Comparison of ENCODE assay signal across 7 cellular contexts in the genomic region with DNA sequence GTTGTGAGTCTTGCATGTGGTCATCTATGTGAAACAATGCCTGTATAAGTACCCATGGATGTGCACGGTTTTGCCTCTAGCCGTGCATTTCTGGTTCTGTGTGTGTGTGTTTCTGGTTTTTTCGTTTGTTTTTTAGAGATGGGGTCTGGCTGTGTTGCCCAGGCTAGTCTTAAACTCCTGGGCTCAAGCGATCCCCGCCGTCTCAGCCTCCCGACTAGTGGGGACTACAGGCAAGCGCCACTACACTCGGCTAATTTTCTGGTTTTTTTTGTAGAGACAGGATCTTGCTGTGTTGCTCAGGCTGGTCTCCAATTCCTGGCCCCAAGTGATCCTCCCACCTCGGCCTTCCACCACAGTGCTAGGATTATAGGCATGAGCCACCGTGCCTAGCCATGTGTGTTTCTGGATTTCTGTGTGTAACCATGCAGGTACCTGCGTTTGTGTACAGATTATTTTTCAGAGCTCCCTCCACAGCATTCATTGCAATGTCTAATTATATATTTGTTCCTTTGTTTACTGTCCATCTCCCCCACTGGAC. TPM values are rescaled to one million over a fixed set of nuclear protein-coding genes. Genes with fewer than 3 reads are reported as not detected.
DNase-seq lines count a peak whose midpoint lies in the region; ATAC-seq lines count a peak whose summit lies in the region.
"Had no signal": no experiment of that assay in that cellular context is flagged by ENCODE, and none has a peak within 500 bp of the region (broad histone marks: within the 10 kb centered on the region; RNA-seq: fewer than 3 reads in every experiment).

No MANE protein-coding gene starts in this region.

- ATAC-seq in activated CD8-positive, alpha-beta T cell treated with anti-CD3 and anti-CD28 coated beads, Interleukin-2, amount 10 ng/mL, durations not matched to agents 7 days and 5 days = no peak
- ATAC-seq in natural killer cell treated with Interleukin-12 subunit alpha and Interleukin-12 subunit beta and Interleukin-15 and Interleukin-18, amount 100 ng/mL, for 72 hours = no peak

- H3K36me3 ChIP-seq in CD8-positive, alpha-beta memory T cell (ENCODE audit: insufficient read depth, low read length) = no peaks in the 10 kb centered on the region
- H3K36me3 ChIP-seq: ovary had no signal

- peaks cover 3 to 18% (median 4%) of the 10 kb centered on the region in 3 donors for H3K36me3 Mint-ChIP-seq in CD8-positive, alpha-beta memory T cell
- peaks cover 2% of the 10 kb centered on the region for H3K36me3 Mint-ChIP-seq in activated CD8-positive, alpha-beta T cell treated with anti-CD3 and anti-CD28 coated beads, Interleukin-2, amount 10 ng/mL, durations not matched to agents 7 days and 5 days (ENCODE audit: low read depth)
- no peaks in the 10 kb centered on the region for H3K36me3 Mint-ChIP-seq in natural killer cell treated with Interleukin-12 subunit alpha and Interleukin-12 subunit beta and Interleukin-15 and Interleukin-18, amount 100 ng/mL, for 72 hours

- peaks cover 0 to 13% of the 10 kb centered on the region in 2 donors for H3K27me3 Mint-ChIP-seq in CD8-positive, alpha-beta memory T cell
- H3K27me3 Mint-ChIP-seq in activated CD8-positive, alpha-beta T cell treated with anti-CD3 and anti-CD28 coated beads, Interleukin-2, amount 10 ng/mL, durations not matched to agents 7 days and 5 days (ENCODE audit: low read depth) = peaks cover 9% of the 10 kb centered on the region
- H3K27me3 Mint-ChIP-seq in natural killer cell treated with Interleukin-12 subunit alpha and Interleukin-12 subunit beta and Interleukin-15 and Interleukin-18, amount 100 ng/mL, for 72 hours = no peaks in the 10 kb centered on the region

- H3K4me3 ChIP-seq in CD8-positive, alpha-beta memory T cell (ENCODE audit: low read length) = peak overlapping the region; percentile 87

- peaks cover 46% of the 10 kb centered on the region for H3K4me1 ChIP-seq in CD8-positive, alpha-beta memory T cell (ENCODE audit: insufficient read depth, low read length)

- no peaks in the 10 kb centered on the region for H3K9me3 ChIP-seq in CD8-positive, alpha-beta memory T cell (ENCODE audit: low read length)
- H3K9me3 ChIP-seq: ovary had no signal

- no peaks in the 10 kb centered on the region for H3K27me3 ChIP-seq in CD8-positive, alpha-beta memory T cell (ENCODE audit: insufficient read depth, low read length, poor library complexity, severe bottlenecking)
- H3K27me3 ChIP-seq: ovary had no signal

- H3K27ac ChIP-seq in CD8-positive, alpha-beta memory T cell (ENCODE audit: low read depth, low read length) = peak overlapping the region; percentile 100

- peak overlapping the region; percentile 82 to 97 (median 91) for H3K4me3 Mint-ChIP-seq in CD8-positive, alpha-beta memory T cell
- H3K4me3 Mint-ChIP-seq in activated CD8-positive, alpha-beta T cell treated with anti-CD3 and anti-CD28 coated beads, Interleukin-2, amount 10 ng/mL, durations not matched to agents 7 days and 5 days = peak overlapping the region; percentile 81
- peak overlapping the region; percentile 94 for H3K4me3 Mint-ChIP-seq in natural killer cell treated with Interleukin-12 subunit alpha and Interleukin-12 subunit beta and Interleukin-15 and Interleukin-18, amount 100 ng/mL, for 72 hours

- peaks cover 0 to 3% (median 0%) of the 10 kb centered on the region in 5 donors for H3K9me3 Mint-ChIP-seq in CD8-positive, alpha-beta memory T cell
- no peaks in the 10 kb centered on the region for H3K9me3 Mint-ChIP-seq in activated CD8-positive, alpha-beta T cell treated with anti-CD3 and anti-CD28 coated beads, Interleukin-2, amount 10 ng/mL, durations not matched to agents 7 days and 5 days (ENCODE audit: insufficient read depth)
- H3K9me3 Mint-ChIP-seq in natural killer cell treated with Interleukin-12 subunit alpha and Interleukin-12 subunit beta and Interleukin-15 and Interleukin-18, amount 100 ng/mL, for 72 hours = no peaks in the 10 kb centered on the region

- H3K27ac Mint-ChIP-seq in CD8-positive, alpha-beta memory T cell = peak overlapping the region; percentile 97 to 100 (median 100)
- peak overlapping the region; percentile 93 for H3K27ac Mint-ChIP-seq in activated CD8-positive, alpha-beta T cell treated with anti-CD3 and anti-CD28 coated beads, Interleukin-2, amount 10 ng/mL, durations not matched to agents 7 days and 5 days
- H3K27ac Mint-ChIP-seq in natural killer cell treated with Interleukin-12 subunit alpha and Interleukin-12 subunit beta and Interleukin-15 and Interleukin-18, amount 100 ng/mL, for 72 hours = peak overlapping the region; percentile 97 to 98

- H3K4me1 Mint-ChIP-seq in CD8-positive, alpha-beta memory T cell = peaks cover 56 to 68% (median 65%) of the 10 kb centered on the region in 3 donors
- peaks cover 57% of the 10 kb centered on the region for H3K4me1 Mint-ChIP-seq in activated CD8-positive, alpha-beta T cell treated with anti-CD3 and anti-CD28 coated beads, Interleukin-2, amount 10 ng/mL, durations not matched to agents 7 days and 5 days (ENCODE audit: low read depth)
- peaks cover 58 to 59% of the 10 kb centered on the region in 2 donors for H3K4me1 Mint-ChIP-seq in natural killer cell treated with Interleukin-12 subunit alpha and Interleukin-12 subunit beta and Interleukin-15 and Interleukin-18, amount 100 ng/mL, for 72 hours (ENCODE audit: low read depth in 2 of 2)

- no peak for DNase-seq in CD8-positive, alpha-beta memory T cell
- DNase-seq in activated CD8-positive, alpha-beta T cell treated with anti-CD3 and anti-CD28 coated beads, Interleukin-2, amount 10 ng/mL, durations not matched to agents 7 days and 5 days = no peak
- no peak for DNase-seq in natural killer cell treated with Interleukin-12 subunit alpha and Interleukin-12 subunit beta and Interleukin-15 and Interleukin-18, amount 100 ng/mL, for 72 hours (ENCODE audit: low spot score)
- DNase-seq in NCI-H2227 treated with DMSO at 0.1 percent for 48 hours (lab: John Stamatoyannopoulos, UW) (no peak), DMS 273 treated with DMSO at 0.1 percent for 48 hours (lab: John Stamatoyannopoulos, UW) (no peak)
- DNase-seq in stimulated activated CD4-positive, alpha-beta T cell treated with anti-CD3 and anti-CD28 coated beads, Interleukin-4, amount 100 ng/mL, for 1 hour = no peak

- POLR2A ChIA-PET in CD8-positive, alpha-beta memory T cell (lab: Charles Lee) = interaction anchor here (0.7 kb wide), 2 partner anchors 15 to 16 kb away, joined by 3 to 14 read pairs; partner anchors contain the start of gene FOSB
- POLR2A ChIA-PET in activated CD8-positive, alpha-beta T cell treated with anti-CD3 and anti-CD28 coated beads, Interleukin-2, amount 10 ng/mL, durations not matched to agents 7 days and 5 days (lab: Charles Lee) = interaction anchor here (0.6 to 1.3 kb wide), 5 partner anchors 9 to 27 kb away, joined by 3 to 13 read pairs (median 4); partner anchors contain the start of gene FOSB

- CTCF ChIA-PET in CD8-positive, alpha-beta memory T cell (lab: Charles Lee) = interaction anchor here (0.9 to 1.6 kb wide), 4 partner anchors 12 to 54 kb away, joined by 3 to 9 read pairs (median 4); partner anchors contain the start of gene FOSB
- CTCF ChIA-PET in activated CD8-positive, alpha-beta T cell treated with anti-CD3 and anti-CD28 coated beads, Interleukin-2, amount 10 ng/mL, durations not matched to agents 7 days and 5 days (lab: Charles Lee) = interaction anchor here (1.0 to 3.9 kb wide), 4 partner anchors 12 to 27 kb away, joined by 5 to 21 read pairs (median 7); partner anchors contain the start of gene FOSB

RNA-seq across cellular contexts. Expression of gene FOSB, which starts 15.9 kb away (rescaled TPM):
- 10 to 100 TPM; 21.6 to 22.1 TPM for total RNA-seq in CD8-positive, alpha-beta memory T cell
- 48.2 TPM for polyA plus RNA-seq in CD8-positive, alpha-beta memory T cell
- total RNA-seq in activated CD8-positive, alpha-beta T cell treated with anti-CD3 and anti-CD28 coated beads, Interleukin-2, amount 10 ng/mL, durations not matched to agents 7 days and 5 days = 100 to 1,000 TPM; 154 to 172 TPM
- total RNA-seq in natural killer cell treated with Interleukin-12 subunit alpha and Interleukin-12 subunit beta and Interleukin-15 and Interleukin-18, amount 100 ng/mL, for 72 hours = 10 to 100 TPM; 16.3 to 18.0 TPM

RNA-seq across cellular contexts. Expression of gene ERCC1, which starts 28.2 kb away (rescaled TPM):
- 10 to 100 TPM; 75.7 to 82.6 TPM for total RNA-seq in CD8-positive, alpha-beta memory T cell
- 47.5 TPM for polyA plus RNA-seq in CD8-positive, alpha-beta memory T cell
- total RNA-seq in activated CD8-positive, alpha-beta T cell treated with anti-CD3 and anti-CD28 coated beads, Interleukin-2, amount 10 ng/mL, durations not matched to agents 7 days and 5 days = 10 to 100 TPM; 57.5 to 64.8 TPM
- 10 to 100 TPM; 65.0 to 67.8 TPM for total RNA-seq in natural killer cell treated with Interleukin-12 subunit alpha and Interleukin-12 subunit beta and Interleukin-15 and Interleukin-18, amount 100 ng/mL, for 72 hours

RNA-seq across cellular contexts. Expression of gene RTN2, which starts 44.9 kb away (rescaled TPM):
- total RNA-seq in CD8-positive, alpha-beta memory T cell = 1 to 10 TPM; 2.7 to 3.7 TPM
- 0.71 TPM for polyA plus RNA-seq in CD8-positive, alpha-beta memory T cell
- 1 to 10 TPM; 2.0 to 3.4 TPM for total RNA-seq in activated CD8-positive, alpha-beta T cell treated with anti-CD3 and anti-CD28 coated beads, Interleukin-2, amount 10 ng/mL, durations not matched to agents 7 days and 5 days
- total RNA-seq in natural killer cell treated with Interleukin-12 subunit alpha and Interleukin-12 subunit beta and Interleukin-15 and Interleukin-18, amount 100 ng/mL, for 72 hours = 1 to 10 TPM; 5.9 to 7.8 TPM

RNA-seq across cellular contexts. Expression of gene POLR1G, which starts 45.5 kb away (rescaled TPM):
- total RNA-seq in CD8-positive, alpha-beta memory T cell = 10 to 100 TPM; 26.5 to 27.4 TPM
- 2.2 TPM for polyA plus RNA-seq in CD8-positive, alpha-beta memory T cell
- 10 to 100 TPM in 1 of 2 experiments, 1 to 10 TPM in 1; 9.5 to 10.6 TPM for total RNA-seq in activated CD8-positive, alpha-beta T cell treated with anti-CD3 and anti-CD28 coated beads, Interleukin-2, amount 10 ng/mL, durations not matched to agents 7 days and 5 days
- total RNA-seq in natural killer cell treated with Interleukin-12 subunit alpha and Interleukin-12 subunit beta and Interleukin-15 and Interleukin-18, amount 100 ng/mL, for 72 hours = 10 to 100 TPM; 11.0 to 25.4 TPM

RNA-seq across cellular contexts. Expression of gene PPM1N, which starts 46.3 kb away (rescaled TPM):
- 1 to 10 TPM; 2.5 to 3.3 TPM for total RNA-seq in CD8-positive, alpha-beta memory T cell
- polyA plus RNA-seq in CD8-positive, alpha-beta memory T cell = 4.6 TPM
- 1 to 10 TPM; 1.6 to 3.2 TPM for total RNA-seq in activated CD8-positive, alpha-beta T cell treated with anti-CD3 and anti-CD28 coated beads, Interleukin-2, amount 10 ng/mL, durations not matched to agents 7 days and 5 days
- 1 to 10 TPM; 3.2 to 3.6 TPM for total RNA-seq in natural killer cell treated with Interleukin-12 subunit alpha and Interleukin-12 subunit beta and Interleukin-15 and Interleukin-18, amount 100 ng/mL, for 72 hours

Comparison
In these comparisons a context has a peak if more than half of its experiments do, and no peak if none do; other contexts are left out.
1. RNA of gene FOSB, which starts 15.9 kb away (total RNA-seq): 154 to 172 TPM in activated CD8-positive, alpha-beta T cell treated with anti-CD3 and anti-CD28 coated beads, Interleukin-2, amount 10 ng/mL, durations not matched to agents 7 days and 5 days; 21.6 to 22.1 TPM in CD8-positive, alpha-beta memory T cell and 16.3 to 18.0 TPM in natural killer cell treated with Interleukin-12 subunit alpha and Interleukin-12 subunit beta and Interleukin-15 and Interleukin-18, amount 100 ng/mL, for 72 hours; every median in the first group is over 4 times any median in the second.
2. Peak in every context shown above with its lines, with median percentiles within 50 percentile points of each other: H3K27ac Mint-ChIP-seq and H3K4me3 Mint-ChIP-seq.